Comparison of ENCODE assay signal across 8 cellular contexts in the genomic region with DNA sequence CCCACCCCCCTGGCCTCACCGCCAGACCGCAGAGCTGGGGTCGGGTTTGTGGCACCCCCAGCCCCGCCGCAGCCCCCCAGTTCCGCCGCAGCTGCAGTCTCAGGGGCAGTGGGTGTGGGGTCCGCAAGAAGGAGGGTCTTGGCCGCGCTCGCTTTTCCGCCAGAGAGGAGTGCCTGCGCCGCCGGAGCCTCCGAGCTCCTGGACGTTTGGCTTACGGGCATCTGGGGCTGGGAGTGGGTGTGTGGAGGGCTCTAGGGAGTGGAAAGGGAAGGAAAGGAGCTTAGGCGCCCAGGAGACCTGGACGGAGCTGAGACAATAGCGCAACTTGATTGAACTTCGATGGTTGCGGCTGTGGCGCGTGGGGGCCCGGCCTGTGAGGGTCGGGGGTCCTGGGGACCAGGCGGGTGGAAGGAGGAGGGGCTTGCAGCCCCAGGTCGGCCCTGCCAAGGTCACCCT.
A peak's percentile ranks its signal among the peaks of the same experiment; 100 is the strongest.
DNase-seq lines count a peak whose midpoint lies in the region; ATAC-seq and TF ChIP-seq lines count a peak whose summit lies in the region.

No MANE protein-coding gene starts in this region.

- no peaks in the 10 kb centered on the region for H3K9me3 ChIP-seq in CD4-positive, alpha-beta memory T cell (ENCODE audit: control insufficient read depth in 1 of 2, low read length in 2 of 2)
- no peaks in the 10 kb centered on the region for H3K9me3 ChIP-seq in OCI-LY3 (ENCODE audit: insufficient read depth, low read length)
- no peaks in the 10 kb centered on the region for H3K9me3 ChIP-seq in esophagus squamous epithelium

- H3K4me3 ChIP-seq in CD4-positive, alpha-beta memory T cell (ENCODE audit: low read length in 2 of 2) = peak overlapping the region; percentile 36 to 74
- H3K4me3 ChIP-seq in OCI-LY3 (ENCODE audit: low read length) (peak overlapping the region; percentile 78), esophagus squamous epithelium (peak overlapping the region; percentile 74 to 91 (median 85))

- peaks cover 0 to 5% of the 10 kb centered on the region in 2 donors for H3K36me3 Mint-ChIP-seq in CD4-positive, alpha-beta memory T cell

- peaks cover 8 to 36% (median 19%) of the 10 kb centered on the region in 4 donors for H3K4me1 Mint-ChIP-seq in CD4-positive, alpha-beta memory T cell

- H3K27me3 ChIP-seq in CD4-positive, alpha-beta memory T cell (ENCODE audit: insufficient read depth, low read length) = peaks cover 5% of the 10 kb centered on the region
- H3K27me3 ChIP-seq in OCI-LY3 (ENCODE audit: low read depth, low read length) (peaks cover 57% of the 10 kb centered on the region), esophagus squamous epithelium (no peaks in the 10 kb centered on the region)

- TF ChIP-seq POLR2A in esophagus squamous epithelium (IDR thresholded peaks at IDR 0.05) = no peak

- no peaks in the 10 kb centered on the region for H3K79me2 ChIP-seq in OCI-LY3 (ENCODE audit: low read length)

- peak overlapping the region; percentile 44 for H3K9ac ChIP-seq in OCI-LY3 (ENCODE audit: low read length)

- intact Hi-C loops in CD4-positive, alpha-beta memory T cell (cut with micrococcal nuclease) = no loop called here
- intact Hi-C loops in esophagus squamous epithelium (cut with DNase I) = no loop called here

- H3K9me3 Mint-ChIP-seq in CD4-positive, alpha-beta memory T cell = no peaks in the 10 kb centered on the region

- no peaks in the 10 kb centered on the region for H3K36me3 ChIP-seq in CD4-positive, alpha-beta memory T cell (ENCODE audit: insufficient read depth, low read length)
- no peaks in the 10 kb centered on the region for H3K36me3 ChIP-seq in OCI-LY3 (replicated peaks; ENCODE audit: low read depth, low read length)
- H3K36me3 ChIP-seq in esophagus squamous epithelium = peaks cover 0 to 8% (median 0%) of the 10 kb centered on the region in 3 donors

- H3K27ac ChIP-seq in CD4-positive, alpha-beta memory T cell (ENCODE audit: low read depth, low read length) = no peak overlapping the region
- H3K27ac ChIP-seq in OCI-LY3 (ENCODE audit: low read length) (no peak overlapping the region), esophagus squamous epithelium (peak overlapping the region; percentile 85 to 93 (median 91))

- TF ChIP-seq CTCF in OCI-LY3 (IDR thresholded peaks at IDR 0.05; ENCODE audit: low read depth, low read length) (no peak), esophagus squamous epithelium (IDR thresholded peaks at IDR 0.05) (no peak), omental fat pad (IDR thresholded peaks at IDR 0.05) (no peak)

- POLR2A ChIA-PET in CD4-positive, alpha-beta memory T cell (lab: Charles Lee; ENCODE audit: partially characterized antibody) = no interaction called here

- ATAC-seq in omental fat pad (ENCODE audit: low FRiP score) = peak; percentile 15
- ATAC-seq in GM18511 (IDR thresholded peaks at IDR 0.05; ENCODE audit: unreplicated experiment) = no peak
- ATAC-seq in HG02678 (IDR thresholded peaks at IDR 0.05; ENCODE audit: unreplicated experiment) = no peak

- WGBS in esophagus squamous epithelium, 2 donors = 8 to 33% methylated on average over 9 to 11 of the region's 29 CpGs

- CTCF ChIA-PET in CD4-positive, alpha-beta memory T cell (lab: Charles Lee; ENCODE audit: partially characterized antibody) = interaction anchor here (1.3 to 1.8 kb wide), 2 partner anchors 31 to 181 kb away, joined by 3 to 10 read pairs; no protein-coding TSS in a partner anchor

- H3K4me1 ChIP-seq in CD4-positive, alpha-beta memory T cell (ENCODE audit: insufficient read depth, low read length) = peaks cover 15% of the 10 kb centered on the region
- H3K4me1 ChIP-seq in OCI-LY3 (ENCODE audit: low read length) (peaks cover 27% of the 10 kb centered on the region), esophagus squamous epithelium (peaks cover 24 to 88% (median 55%) of the 10 kb centered on the region in 3 donors)

- H4K20me1 ChIP-seq in OCI-LY3 (ENCODE audit: insufficient read depth, low read length) = no peaks in the 10 kb centered on the region

- peak overlapping the region; percentile 82 for H3K4me2 ChIP-seq in OCI-LY3 (ENCODE audit: low read length)

- peak overlapping the region; percentile 88 to 97 (median 94) for H3K4me3 Mint-ChIP-seq in CD4-positive, alpha-beta memory T cell

- H3K27me3 Mint-ChIP-seq in CD4-positive, alpha-beta memory T cell = peaks cover 5 to 11% of the 10 kb centered on the region in 2 donors

- H2AFZ ChIP-seq in OCI-LY3 (ENCODE audit: low read depth, low read length) = peak overlapping the region; percentile 75

- H3K27ac Mint-ChIP-seq in CD4-positive, alpha-beta memory T cell = peak overlapping the region in 6 of 7 donors; percentile 14 to 88 (median 80)

- peak in 2 of 5 donors; percentile 4 to 43 for DNase-seq in CD4-positive, alpha-beta memory T cell
- DNase-seq in esophagus squamous epithelium (lab: John Stamatoyannopoulos, UW) (no peak), omental fat pad (ENCODE audit: low spot score) (no peak), UCSD-AML1 (lab: John Stamatoyannopoulos, UW; ENCODE audit: unreplicated experiment) (no peak), NCI-H774 (lab: John Stamatoyannopoulos, UW) (no peak)

Comparison
In these comparisons a context has a peak if more than half of its experiments do, and no peak if none do; other contexts are left out.
1. H3K27ac ChIP-seq: peak in esophagus squamous epithelium (4 of 4); none in CD4-positive, alpha-beta memory T cell (single experiment) and OCI-LY3 (single experiment).
2. Peak in every context shown above with its lines, with median percentiles within 50 percentile points of each other: H3K4me3 ChIP-seq.